Comparison of ENCODE assay signal across 15 cellular contexts in genomic region chr3:120429921-120430361, GRCh38. TPM values are rescaled to one million over a fixed set of nuclear protein-coding genes. Genes with fewer than 3 reads are reported as not detected.
A peak's percentile ranks its signal among the peaks of the same experiment; 100 is the strongest.
DNase-seq lines count a peak whose midpoint lies in the region; TF ChIP-seq lines count a peak whose summit lies in the region.
"Had no signal": no experiment of that assay in that cellular context is flagged by ENCODE, and none has a peak within 500 bp of the region (broad histone marks: within the 10 kb centered on the region; RNA-seq: fewer than 3 reads in every experiment).

No MANE protein-coding gene starts in this region.

- TF ChIP-seq POLR2A in esophagus muscularis mucosa (IDR thresholded peaks at IDR 0.05; ENCODE audit: low read depth): no peak

- H3K27ac ChIP-seq in ACC112 (ENCODE audit: low read depth, low read length) (peak overlapping the region; percentile 49), esophagus muscularis mucosa (replicated peaks in 1 of 4) (peak overlapping the region; percentile 74 to 87 (median 84))
- H3K27ac ChIP-seq in effector memory CD4-positive, alpha-beta T cell (ENCODE audit: insufficient read depth, low read length, poor library complexity, severe bottlenecking): no peak overlapping the region

- TF ChIP-seq CTCF in esophagus muscularis mucosa (IDR thresholded peaks at IDR 0.05): no peak

- intact Hi-C loops in esophagus muscularis mucosa (cut with DNase I): no loop called here

- no peak for TF ChIP-seq EP300 in esophagus muscularis mucosa (IDR thresholded peaks at IDR 0.05)

- peak; percentile 24 for DNase-seq in HT1080 (ENCODE audit: low read depth)
- no peak for DNase-seq in esophagus muscularis mucosa (ENCODE audit: extremely low spot score)
- peak; percentile 18 for DNase-seq in myocyte (ENCODE audit: low read depth)
- DNase-seq in cerebellar nuclear complex (lab: John Stamatoyannopoulos, UW): no peak
- DNase-seq in effector memory CD4-positive, alpha-beta T cell: no peak
- DNase-seq in DMS53 (lab: John Stamatoyannopoulos, UW): no peak
- DNase-seq in C1 segment of cervical spinal cord (lab: John Stamatoyannopoulos, UW): no peak
- DNase-seq: ACHN; activated CD8-positive, alpha-beta memory T cell treated with anti-CD3 and anti-CD28 coated beads for 24 hours; activated naive CD4-positive, alpha-beta T cell treated with anti-CD3 and anti-CD28 coated beads, Interleukin-2, amount 50 U/mL, for 16 hours; Kasumi-1; kidney; NCI-H187; SIG-M5 had no signal

- H3K27me3 ChIP-seq in ACC112 (ENCODE audit: insufficient read depth, low read length) (no peaks in the 10 kb centered on the region), esophagus muscularis mucosa (no peaks in the 10 kb centered on the region)
- H3K27me3 ChIP-seq in effector memory CD4-positive, alpha-beta T cell (replicated peaks; ENCODE audit: control insufficient read depth, insufficient read depth, low read length, poor library complexity, severe bottlenecking): no peaks in the 10 kb centered on the region

- no peaks in the 10 kb centered on the region for H3K9me3 ChIP-seq in esophagus muscularis mucosa
- no peaks in the 10 kb centered on the region for H3K9me3 ChIP-seq in effector memory CD4-positive, alpha-beta T cell (ENCODE audit: control insufficient read depth, low read length)

- peaks cover 94% of the 10 kb centered on the region for H3K79me2 ChIP-seq in ACC112 (ENCODE audit: control insufficient read depth, insufficient read depth, low read length, unreplicated experiment)

- H2AFZ ChIP-seq in ACC112 (ENCODE audit: low read length, unreplicated experiment): no peak overlapping the region

- H3K36me3 ChIP-seq in ACC112 (ENCODE audit: insufficient read depth, low read length) (peaks cover 53% of the 10 kb centered on the region), esophagus muscularis mucosa (peaks cover 0 to 41% (median 13%) of the 10 kb centered on the region in 4 donors)
- no peaks in the 10 kb centered on the region for H3K36me3 ChIP-seq in effector memory CD4-positive, alpha-beta T cell (ENCODE audit: control insufficient read depth, insufficient read depth, low read length)

- peaks cover 97% of the 10 kb centered on the region for H3K4me1 ChIP-seq in ACC112 (ENCODE audit: control insufficient read depth, insufficient read depth, low read length, unreplicated experiment)
- peaks cover 88 to 100% (median 100%) of the 10 kb centered on the region in 4 donors for H3K4me1 ChIP-seq in esophagus muscularis mucosa
- H3K4me1 ChIP-seq in effector memory CD4-positive, alpha-beta T cell (ENCODE audit: control insufficient read depth, insufficient read depth, low read length, poor library complexity, severe bottlenecking): no peaks in the 10 kb centered on the region

- WGBS in esophagus muscularis mucosa: 57% methylated on average over 1 of the region's 1 CpG

- H3K4me3 ChIP-seq in ACC112 (ENCODE audit: low read depth, low read length) (no peak overlapping the region), esophagus muscularis mucosa (no peak overlapping the region)
- no peak overlapping the region for H3K4me3 ChIP-seq in effector memory CD4-positive, alpha-beta T cell (ENCODE audit: insufficient read depth, low read depth, low read length, poor library complexity, severe bottlenecking)

RNA-seq across cellular contexts. Expression of gene FSTL1, which starts 20.9 kb away (rescaled TPM):
- 134 and 144 TPM in 2 replicates for total RNA-seq in HT1080 (2014; rRNA removed; shearing (Covaris generic))
- 184 and 222 TPM in 2 replicates for polyA plus RNA-seq in HT1080 (2015; cell fraction: cytosol; rRNA removed)
- 315 and 324 TPM in 2 replicates for polyA plus RNA-seq in HT1080 (2015; cell fraction: nucleus; rRNA removed)
- total RNA-seq in esophagus muscularis mucosa (100 to 1,000 TPM; 409 to 701 (median 677) TPM), myocyte (157 and 193 TPM in 2 replicates)
- polyA plus RNA-seq in myocyte (2012): 991 TPM

Comparison
In these comparisons a context has a peak if more than half of its experiments do, and no peak if none do; other contexts are left out.
1. DNase-seq: peak in HT1080 (single experiment) and myocyte (single experiment); none in esophagus muscularis mucosa (single experiment), cerebellar nuclear complex (0 of 2), effector memory CD4-positive, alpha-beta T cell (0 of 3), DMS53 (single experiment) and C1 segment of cervical spinal cord (0 of 14).